8 cellular contexts compared by ENCODE assay signal in the genomic region with DNA sequence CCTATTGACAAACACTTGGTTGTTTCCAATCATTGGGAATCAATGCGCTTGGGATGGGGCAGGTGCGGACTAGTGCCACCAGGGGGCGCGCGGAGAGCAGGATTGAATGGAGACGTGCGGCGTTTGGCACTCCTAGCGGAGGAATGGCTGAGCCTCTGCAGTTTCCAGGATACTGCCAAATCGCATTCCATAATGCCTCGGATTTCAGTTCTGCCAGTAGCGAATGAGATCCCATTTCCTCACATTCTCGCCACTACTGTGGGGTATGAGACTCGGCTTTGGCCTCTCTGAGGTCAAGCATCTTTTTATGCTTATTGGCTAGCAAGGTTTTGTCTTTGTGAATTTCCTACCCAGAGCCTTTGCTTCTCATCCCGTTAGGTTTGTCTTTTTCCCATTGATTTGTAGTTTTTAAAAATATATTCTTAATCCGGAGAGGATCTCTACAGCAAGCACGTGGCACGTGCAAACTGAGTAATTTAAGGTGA. TPM values are rescaled to one million over a fixed set of nuclear protein-coding genes. Genes with fewer than 3 reads are reported as not detected.
A peak's percentile ranks its signal among the peaks of the same experiment; 100 is the strongest.
DNase-seq lines count a peak whose midpoint lies in the region; ATAC-seq lines count a peak whose summit lies in the region.

No MANE protein-coding gene starts in this region.

- CTCF ChIA-PET in T-cell (lab: Charles Lee), result interaction anchor here (0.6 to 2.2 kb wide), 13 partner anchors 13 to 1803 kb away, joined by 3 to 10 read pairs (median 4); no protein-coding TSS in a partner anchor

- no peak overlapping the region for H3K4me3 Mint-ChIP-seq in T-cell

- intact Hi-C loops in left cardiac atrium (cut with DNase I), result loop anchor here (1.0 to 5.0 kb wide), 3 partner anchors 109 to 123 kb away; no protein-coding TSS in a partner anchor
- intact Hi-C loops in sciatic nerve (cut with DNase I), result loop anchor here (5.0 to 10.0 kb wide), 2 partner anchors 121 kb away; no protein-coding TSS in a partner anchor

- H3K36me3 Mint-ChIP-seq in T-cell, result no peaks in the 10 kb centered on the region

- no peak overlapping the region for H3K27ac Mint-ChIP-seq in T-cell

- H3K9me3 Mint-ChIP-seq in T-cell, result no peaks in the 10 kb centered on the region

- POLR2A ChIA-PET in T-cell (lab: Charles Lee), result interaction anchor here in 1 of 2 donors (0.6 kb wide), 1 partner anchor 111 kb away, joined by 3 read pairs; no protein-coding TSS in a partner anchor

- H3K27me3 Mint-ChIP-seq in T-cell, result no peaks in the 10 kb centered on the region

- H3K4me1 Mint-ChIP-seq in T-cell, result peaks cover 0 to 3% (median 0%) of the 10 kb centered on the region in 3 donors

- DNase-seq in CD1c-positive myeloid dendritic cell (ENCODE audit: extremely low spot score) (peak; percentile 77), M059J (ENCODE audit: low read depth) (peak; percentile 71), T-cell (peak; percentile 35 to 81 (median 68)), amniotic epithelial cell (ENCODE audit: low read depth) (peak; percentile 74), left cardiac atrium (peak; percentile 86), sciatic nerve (ENCODE audit: low spot score) (peak; percentile 92)

- ATAC-seq in GM19463 (IDR thresholded peaks at IDR 0.05; ENCODE audit: unreplicated experiment), result peak; percentile 69
- peak; percentile 74 to 91 (median 79) for ATAC-seq in T-cell (replicated peaks in 1 of 4)
- peak; percentile 92 to 94 for ATAC-seq in left cardiac atrium
- peak; percentile 97 for ATAC-seq in sciatic nerve
- ATAC-seq in GM21528 (IDR thresholded peaks at IDR 0.05; ENCODE audit: low FRiP score, unreplicated experiment), result no peak

RNA-seq across cellular contexts. Expression of a gene that starts 28.7 kb away (rescaled TPM):
- not detected in 2 replicates for total RNA-seq in M059J (2014; rRNA removed; shearing (Covaris generic))
- not detected for total RNA-seq in T-cell
- total RNA-seq in left cardiac atrium, result not detected
- not detected for total RNA-seq in sciatic nerve
